27 cellular contexts compared by ENCODE assay signal in the genomic region with DNA sequence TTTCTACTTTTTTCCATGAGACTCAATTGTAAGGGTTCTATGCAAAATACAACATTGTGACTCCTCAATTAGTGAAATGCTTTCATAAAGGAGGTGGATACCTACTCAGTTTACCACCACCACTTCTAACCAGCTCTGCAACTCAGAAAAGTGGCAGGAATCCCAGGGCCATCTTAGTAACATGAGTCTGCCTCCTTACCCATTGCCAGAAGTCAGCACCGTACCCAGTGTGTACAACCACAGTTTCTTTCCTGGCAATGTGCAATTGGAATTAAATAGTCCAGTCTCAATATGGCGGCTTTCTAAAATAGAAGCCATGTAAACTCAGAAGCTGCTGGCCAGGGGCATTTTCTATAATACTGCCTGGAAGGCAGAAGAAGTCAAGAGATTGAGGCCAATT.
"Had no signal": no experiment of that assay in that cellular context is flagged by ENCODE, and none has a peak within 500 bp of the region (broad histone marks: within the 10 kb centered on the region; RNA-seq: fewer than 3 reads in every experiment).

No MANE protein-coding gene starts in this region.

- H3K27me3 Mint-ChIP-seq: activated CD4-positive, alpha-beta memory T cell treated with anti-CD3 and anti-CD28 coated beads for 36 hours; activated CD4-positive, alpha-beta T cell treated with anti-CD3 and anti-CD28 coated beads for 36 hours; activated CD4-positive, alpha-beta T cell treated with anti-CD3 and anti-CD28 coated beads, Interleukin-2, amount 10 ng/mL, durations not matched to agents 24 days and 14 days; activated CD8-positive, alpha-beta memory T cell treated with anti-CD3 and anti-CD28 coated beads, Interleukin-2, amount 10 ng/mL, durations not matched to agents 7 days and 5 days; activated naive CD4-positive, alpha-beta T cell treated with anti-CD3 and anti-CD28 coated beads, Interleukin-2, amount 50 U/mL, for 24 hours; activated naive CD8-positive, alpha-beta T cell treated with anti-CD3 and anti-CD28 coated beads, Interleukin-2, amount 10 ng/mL, durations not matched to agents 7 days and 5 days; central memory CD8-positive, alpha-beta T cell had no signal

- H3K36me3 Mint-ChIP-seq: activated CD4-positive, alpha-beta memory T cell treated with anti-CD3 and anti-CD28 coated beads for 36 hours; activated naive CD4-positive, alpha-beta T cell treated with anti-CD3 and anti-CD28 coated beads, Interleukin-2, amount 50 U/mL, for 24 hours had no signal

- H3K9me3 Mint-ChIP-seq: activated CD4-positive, alpha-beta memory T cell treated with anti-CD3 and anti-CD28 coated beads for 36 hours; activated CD4-positive, alpha-beta T cell treated with anti-CD3 and anti-CD28 coated beads, Interleukin-2, amount 10 ng/mL, durations not matched to agents 24 days and 14 days; activated naive CD4-positive, alpha-beta T cell treated with anti-CD3 and anti-CD28 coated beads for 36 hours; activated naive CD4-positive, alpha-beta T cell treated with anti-CD3 and anti-CD28 coated beads, Interleukin-2, amount 50 U/mL, for 24 hours; activated naive CD8-positive, alpha-beta T cell treated with anti-CD3 and anti-CD28 coated beads, Interleukin-2, amount 10 ng/mL, durations not matched to agents 7 days and 5 days; activated T-helper 1 cell treated with anti-CD3 and anti-CD28 coated beads, Interleukin-12 subunit alpha, Interleukin-12 subunit beta, Interleukin-2, Interleukin-4 antibody, amounts not matched to agents 30 ng/mL and 10 ng/mL and 1 ng/mL, durations not matched to agents 14 hours and 24 hours and 36 hours; activated T-helper 2 cell treated with anti-CD3 and anti-CD28 coated beads, Interferon-gamma antibody, Interleukin-2, Interleukin-4, amounts not matched to agents 10 μg/mL and 5 μg/mL and 100 μg/mL, durations not matched to agents 14 hours and 24 hours and 36 hours; central memory CD8-positive, alpha-beta T cell had no signal

- H3K4me1 ChIP-seq: heart left ventricle had no signal

- H3K4me3 ChIP-seq: coronary artery, esophagus squamous epithelium, heart left ventricle had no signal

- H3K27me3 ChIP-seq: brain microvascular endothelial cell, esophagus squamous epithelium, heart left ventricle had no signal

- H3K4me1 Mint-ChIP-seq: activated CD4-positive, alpha-beta T cell treated with anti-CD3 and anti-CD28 coated beads for 36 hours; activated CD4-positive, alpha-beta T cell treated with anti-CD3 and anti-CD28 coated beads, Interleukin-2, amount 10 ng/mL, durations not matched to agents 24 days and 14 days; activated naive CD4-positive, alpha-beta T cell treated with anti-CD3 and anti-CD28 coated beads, Interleukin-2, amount 50 U/mL, for 24 hours; activated naive CD8-positive, alpha-beta T cell treated with anti-CD3 and anti-CD28 coated beads, Interleukin-2, amount 10 ng/mL, durations not matched to agents 7 days and 5 days; central memory CD8-positive, alpha-beta T cell had no signal

- H3K27ac Mint-ChIP-seq: activated CD4-positive, alpha-beta memory T cell treated with anti-CD3 and anti-CD28 coated beads for 36 hours; activated CD4-positive, alpha-beta T cell treated with anti-CD3 and anti-CD28 coated beads for 36 hours; activated CD4-positive, alpha-beta T cell treated with anti-CD3 and anti-CD28 coated beads, Interleukin-2, amount 10 ng/mL, durations not matched to agents 24 days and 14 days; activated CD8-positive, alpha-beta memory T cell treated with anti-CD3 and anti-CD28 coated beads, Interleukin-2, amount 10 ng/mL, durations not matched to agents 7 days and 5 days; activated CD8-positive, alpha-beta T cell treated with anti-CD3 and anti-CD28 coated beads, Interleukin-2, amount 10 ng/mL, durations not matched to agents 7 days and 5 days; activated naive CD4-positive, alpha-beta T cell treated with anti-CD3 and anti-CD28 coated beads for 36 hours; activated naive CD4-positive, alpha-beta T cell treated with anti-CD3 and anti-CD28 coated beads, Interleukin-2, amount 50 U/mL, for 24 hours; activated naive CD8-positive, alpha-beta T cell treated with anti-CD3 and anti-CD28 coated beads, Interleukin-2, amount 10 ng/mL, durations not matched to agents 7 days and 5 days; activated T-helper 1 cell treated with anti-CD3 and anti-CD28 coated beads, Interleukin-12 subunit alpha, Interleukin-12 subunit beta, Interleukin-2, Interleukin-4 antibody, amounts not matched to agents 30 ng/mL and 10 ng/mL and 1 ng/mL, durations not matched to agents 14 hours and 24 hours and 36 hours; activated T-helper 2 cell treated with anti-CD3 and anti-CD28 coated beads, Interferon-gamma antibody, Interleukin-2, Interleukin-4, amounts not matched to agents 10 μg/mL and 5 μg/mL and 100 μg/mL, durations not matched to agents 14 hours and 24 hours and 36 hours had no signal

- H3K9me3 ChIP-seq: esophagus squamous epithelium, heart left ventricle had no signal

- H3K27ac ChIP-seq: brain microvascular endothelial cell, coronary artery, epithelial cell of prostate, esophagus squamous epithelium, heart left ventricle had no signal

- DNase-seq: activated CD4-positive, alpha-beta memory T cell treated with anti-CD3 and anti-CD28 coated beads for 36 hours; activated CD4-positive, alpha-beta T cell treated with anti-CD3 and anti-CD28 coated beads for 36 hours; activated CD4-positive, alpha-beta T cell treated with anti-CD3 and anti-CD28 coated beads, Interleukin-2, amount 10 ng/mL, durations not matched to agents 24 days and 14 days; activated CD4-positive, CD25-positive, alpha-beta regulatory T cell; activated CD4-positive, CD25-positive, alpha-beta regulatory T cell treated with anti-CD3 and anti-CD28 coated beads, Interleukin-2, amount 50 U/mL, for 72 hours; activated CD8-positive, alpha-beta memory T cell treated with anti-CD3 and anti-CD28 coated beads, Interleukin-2, amount 10 ng/mL, durations not matched to agents 7 days and 5 days; activated CD8-positive, alpha-beta memory T cell treated with anti-CD3 and anti-CD28 coated beads, Interleukin-2, amount 50 U/mL, for 4 hours; activated CD8-positive, alpha-beta T cell treated with anti-CD3 and anti-CD28 coated beads, Interleukin-2, amount 10 ng/mL, durations not matched to agents 7 days and 5 days; activated effector memory CD4-positive, alpha-beta T cell treated with anti-CD3 and anti-CD28 coated beads, Interleukin-2, amount 50 U/mL, for 16 hours; activated naive CD4-positive, alpha-beta T cell treated with anti-CD3 and anti-CD28 coated beads for 36 hours; activated naive CD8-positive, alpha-beta T cell treated with anti-CD3 and anti-CD28 coated beads, Interleukin-2, amount 10 ng/mL, durations not matched to agents 7 days and 5 days; activated T-cell treated with anti-CD3 and anti-CD28 coated beads, Interleukin-2, amount 50 U/mL, for 1 hour; activated T-cell treated with anti-CD3 and anti-CD28 coated beads, Interleukin-2, amount 50 U/mL, for 48 hours; amniotic stem cell; brain microvascular endothelial cell; effector CD8-positive, alpha-beta T cell; esophagus squamous epithelium; foreskin fibroblast; glutamatergic neuron; heart left ventricle; T-helper 2 cell had no signal

- H3K4me3 Mint-ChIP-seq: activated CD4-positive, alpha-beta memory T cell treated with anti-CD3 and anti-CD28 coated beads for 36 hours; activated CD4-positive, alpha-beta T cell treated with anti-CD3 and anti-CD28 coated beads for 36 hours; activated CD4-positive, alpha-beta T cell treated with anti-CD3 and anti-CD28 coated beads, Interleukin-2, amount 10 ng/mL, durations not matched to agents 24 days and 14 days; activated CD8-positive, alpha-beta memory T cell treated with anti-CD3 and anti-CD28 coated beads, Interleukin-2, amount 10 ng/mL, durations not matched to agents 7 days and 5 days; activated CD8-positive, alpha-beta T cell treated with anti-CD3 and anti-CD28 coated beads, Interleukin-2, amount 10 ng/mL, durations not matched to agents 7 days and 5 days; activated naive CD4-positive, alpha-beta T cell treated with anti-CD3 and anti-CD28 coated beads for 36 hours; activated naive CD4-positive, alpha-beta T cell treated with anti-CD3 and anti-CD28 coated beads, Interleukin-2, amount 50 U/mL, for 24 hours; activated naive CD8-positive, alpha-beta T cell treated with anti-CD3 and anti-CD28 coated beads, Interleukin-2, amount 10 ng/mL, durations not matched to agents 7 days and 5 days; activated T-helper 1 cell treated with anti-CD3 and anti-CD28 coated beads, Interleukin-12 subunit alpha, Interleukin-12 subunit beta, Interleukin-2, Interleukin-4 antibody, amounts not matched to agents 30 ng/mL and 10 ng/mL and 1 ng/mL, durations not matched to agents 14 hours and 24 hours and 36 hours; central memory CD8-positive, alpha-beta T cell had no signal

- H3K36me3 ChIP-seq: brain microvascular endothelial cell had no signal

- ATAC-seq: activated CD4-positive, alpha-beta T cell treated with anti-CD3 and anti-CD28 coated beads for 36 hours; activated CD8-positive, alpha-beta memory T cell treated with anti-CD3 and anti-CD28 coated beads, Interleukin-2, amount 10 ng/mL, durations not matched to agents 7 days and 5 days; activated CD8-positive, alpha-beta T cell treated with anti-CD3 and anti-CD28 coated beads, Interleukin-2, amount 10 ng/mL, durations not matched to agents 7 days and 5 days; heart left ventricle had no signal
